Comparison of ENCODE assay signal across 15 cellular contexts in genomic region chr18:13710460-13710859, GRCh38. TPM values are rescaled to one million over a fixed set of nuclear protein-coding genes. Genes with fewer than 3 reads are reported as not detected.
DNase-seq lines count a peak whose midpoint lies in the region; ATAC-seq and TF ChIP-seq lines count a peak whose summit lies in the region.
"Had no signal": no experiment of that assay in that cellular context is flagged by ENCODE, and none has a peak within 500 bp of the region (broad histone marks: within the 10 kb centered on the region; RNA-seq: fewer than 3 reads in every experiment).

No MANE protein-coding gene starts in this region.

- in situ Hi-C loops in GM23248 (cut with MboI) = no loop called here

- H3K9ac ChIP-seq in GM23248 = no peak overlapping the region

- H3K36me3 ChIP-seq in GM23248 (ENCODE audit: low read depth) = no peaks in the 10 kb centered on the region
- no peaks in the 10 kb centered on the region for H3K36me3 ChIP-seq in ovary
- no peaks in the 10 kb centered on the region for H3K36me3 ChIP-seq in aorta (ENCODE audit: control insufficient read depth in 1 of 2, insufficient read depth in 2 of 2, low read length in 1 of 2)
- H3K36me3 ChIP-seq: Peyer's patch had no signal

- TF ChIP-seq CTCF in choroid plexus epithelial cell (conservative IDR thresholded peaks at IDR 0.05; ENCODE audit: low read depth, low read length) (no peak), ovary (IDR thresholded peaks at IDR 0.05) (no peak)

- H3F3A ChIP-seq in GM23248 (ENCODE audit: insufficient read depth) = no peaks in the 10 kb centered on the region

- peaks cover 12% of the 10 kb centered on the region; the same call in 1 of the 2 replicates for H4K20me1 ChIP-seq in GM23248 (ENCODE audit: insufficient read depth)

- no peak overlapping the region for H2AFZ ChIP-seq in GM23248

- 74 to 77% methylated on average over 5 of the region's 5 CpGs for WGBS in GM23248 (ENCODE audit: low coverage in 1 of 2, low lambda C conversion rate in 2 of 2, missing lambda C conversion rate in 2 of 2), 2 experiments
- WGBS in ovary, 3 donors = 77 to 88% (median 79%) methylated on average over 5 of the region's 5 CpGs
- WGBS in aorta, 2 donors = 88% methylated on average over 5 of the region's 5 CpGs

- H3K4me3 ChIP-seq in GM23248 (no peak overlapping the region), choroid plexus epithelial cell (ENCODE audit: low read depth, low read length) (no peak overlapping the region), ovary (no peak overlapping the region), aorta (ENCODE audit: low read length in 2 of 2) (no peak overlapping the region)
- H3K4me3 ChIP-seq: Peyer's patch had no signal

- no peaks in the 10 kb centered on the region for H3K9me2 ChIP-seq in GM23248 (ENCODE audit: insufficient read depth)

- H3K4me2 ChIP-seq in GM23248 (ENCODE audit: unreplicated experiment) = no peak overlapping the region

- peaks cover 100% of the 10 kb centered on the region for H3K79me2 ChIP-seq in GM23248 (ENCODE audit: insufficient read depth)

- intact Hi-C loops in ovary (cut with DNase I) = no loop called here
- intact Hi-C loops in aorta (cut with DNase I) = no loop called here

- ATAC-seq in HG03460 (IDR thresholded peaks at IDR 0.05; ENCODE audit: unreplicated experiment) (no peak), aorta (ENCODE audit: low FRiP score) (no peak)
- ATAC-seq: activated CD4-positive, CD25-positive, alpha-beta regulatory T cell treated with anti-CD3 and anti-CD28 coated beads, Interleukin-2, amount 50 U/mL, for 24 hours; left ventricle myocardium superior; natural killer cell had no signal

- H3K27me3 ChIP-seq in GM23248 (replicated peaks; ENCODE audit: insufficient read depth) (no peaks in the 10 kb centered on the region), ovary (no peaks in the 10 kb centered on the region), aorta (ENCODE audit: control insufficient read depth in 1 of 2, insufficient read depth in 2 of 2, low read length in 1 of 2) (no peaks in the 10 kb centered on the region)
- H3K27me3 ChIP-seq: Peyer's patch had no signal

- H3K9me3 ChIP-seq in GM23248 (ENCODE audit: low read depth) (no peaks in the 10 kb centered on the region), ovary (no peaks in the 10 kb centered on the region), aorta (ENCODE audit: control insufficient read depth, low read length) (no peaks in the 10 kb centered on the region)
- H3K9me3 ChIP-seq: Peyer's patch had no signal

- no peak for TF ChIP-seq EP300 in ovary (IDR thresholded peaks at IDR 0.05)

- TF ChIP-seq POLR2A in ovary (IDR thresholded peaks at IDR 0.05) = no peak

- no peak overlapping the region for H3K27ac ChIP-seq in GM23248
- no peak overlapping the region for H3K27ac ChIP-seq in ovary
- no peak overlapping the region for H3K27ac ChIP-seq in aorta (ENCODE audit: low read depth in 1 of 2, low read length in 2 of 2)
- H3K27ac ChIP-seq: Peyer's patch had no signal

- DNase-seq in GM23248 (peak; percentile 18), NCI-H226 (peak; percentile 95), choroid plexus epithelial cell (ENCODE audit: low read depth) (peak; percentile 10), myocyte (ENCODE audit: low read depth) (peak; percentile 17), NCI-H146 (lab: John Stamatoyannopoulos, UW) (no peak), ovary (no peak), aorta (no peak)
- DNase-seq: DMS53, left ventricle myocardium superior, natural killer cell, NCI-H2081 treated with DMSO at 0.1 percent for 48 hours, NCI-H748 treated with DMSO at 0.1 percent for 48 hours, Peyer's patch had no signal

- H3K4me1 ChIP-seq in GM23248 (ENCODE audit: insufficient read depth) (peaks cover 4% of the 10 kb centered on the region; the same call in 1 of the 2 replicates), ovary (ENCODE audit: insufficient read depth) (peaks cover 2% of the 10 kb centered on the region), aorta (ENCODE audit: control insufficient read depth in 1 of 2, insufficient read depth in 2 of 2, low read length in 2 of 2) (no peaks in the 10 kb centered on the region)
- H3K4me1 ChIP-seq: Peyer's patch had no signal

RNA-seq across cellular contexts. Expression of gene FAM210A, which starts 15.9 kb away (rescaled TPM):
- 13.5 and 14.2 TPM in 2 replicates for total RNA-seq in GM23248 (2014; rRNA removed; shearing (Covaris generic))
- polyA plus RNA-seq in GM23248 (2016; fragmentation: Nextera tagmentation; extraction: Ambion mirVana) (24.5 and 24.9 TPM in 2 replicates), ovary (10 to 100 TPM in 1 of 2 donors, 1 to 10 TPM in 1; 4.7 to 11.1 TPM), aorta (10 to 100 TPM in 1 of 2 donors, 1 to 10 TPM in 1; 3.5 to 10.3 TPM)
- total RNA-seq in myocyte (20.8 and 31.7 TPM in 2 replicates), ovary (10 to 100 TPM in 6 of 7 donors, 1 to 10 TPM in 1; 8.4 to 15.2 (median 12.6) TPM), aorta (10 to 100 TPM; 12.2 to 14.7 TPM)
- 15.6 TPM for polyA plus RNA-seq in myocyte (2012)

RNA-seq across cellular contexts. Expression of gene RNMT, which starts 16.0 kb away (rescaled TPM):
- 15.2 and 18.5 TPM in 2 replicates for total RNA-seq in GM23248 (2014; rRNA removed; shearing (Covaris generic))
- polyA plus RNA-seq in GM23248 (2016; fragmentation: Nextera tagmentation; extraction: Ambion mirVana) (39.4 and 41.8 TPM in 2 replicates), ovary (10 to 100 TPM; 11.1 to 22.9 TPM), aorta (1 to 10 TPM; 6.1 to 8.7 TPM)
- total RNA-seq in myocyte (30.8 and 32.7 TPM in 2 replicates), ovary (10 to 100 TPM; 16.7 to 38.3 (median 29.5) TPM), aorta (10 to 100 TPM; 25.3 to 30.2 TPM)
- 18.7 TPM for polyA plus RNA-seq in myocyte (2012)

Comparison
In these comparisons a context has a peak if more than half of its experiments do, and no peak if none do; other contexts are left out.
1. DNase-seq: peak in GM23248 (single experiment), NCI-H226 (single experiment), choroid plexus epithelial cell (single experiment) and myocyte (single experiment); none in NCI-H146 (single experiment), ovary (0 of 5) and aorta (0 of 2).